Comparison of ENCODE assay signal across 37 cellular contexts in genomic region chr3:123046262-123046873, GRCh38. TPM values are rescaled to one million over a fixed set of nuclear protein-coding genes. Genes with fewer than 3 reads are reported as not detected.
DNase-seq lines count a peak whose midpoint lies in the region; ATAC-seq, FAIRE-seq and TF ChIP-seq lines count a peak whose summit lies in the region.
"Had no signal": no experiment of that assay in that cellular context is flagged by ENCODE, and none has a peak within 500 bp of the region (broad histone marks: within the 10 kb centered on the region; RNA-seq: fewer than 3 reads in every experiment).

No MANE protein-coding gene starts in this region.

- ATAC-seq in HG03039 (IDR thresholded peaks at IDR 0.05; ENCODE audit: unreplicated experiment) (no peak), HG02885 (IDR thresholded peaks at IDR 0.05; ENCODE audit: poor library complexity, unreplicated experiment) (no peak)
- ATAC-seq: activated CD4-positive, CD25-positive, alpha-beta regulatory T cell treated with anti-CD3 and anti-CD28 coated beads, Interleukin-2, amount 50 U/mL, for 24 hours; activated T-cell treated with anti-CD3 and anti-CD28 coated beads, Interleukin-2, amount 50 U/mL, for 72 hours; esophagus mucosa; heart left ventricle; right cardiac atrium had no signal

- DNase-seq in Daoy (ENCODE audit: low read depth) = peak; percentile 52
- peak; percentile 57 for DNase-seq in LHCN-M2 (ENCODE audit: low read depth)
- DNase-seq in chondrocyte (ENCODE audit: low spot score) = no peak
- DNase-seq in urothelium cell line (ENCODE audit: low spot score) = peak; percentile 51
- DNase-seq in HFFc6 = no peak
- DNase-seq: activated CD4-positive, alpha-beta T cell treated with anti-CD3 and anti-CD28 coated beads, Interleukin-2, amount 50 U/mL, for 48 hours; activated naive CD4-positive, alpha-beta T cell treated with Interleukin-2 at 50 U/mL for 16 hours; activated T-cell treated with anti-CD3 and anti-CD28 coated beads, Interleukin-2, amount 50 U/mL, for 72 hours; Calu3; CD4-positive, CD25-positive, alpha-beta regulatory T cell; DMS79 treated with DMSO at 0.1 percent for 48 hours; foreskin melanocyte; H9; heart left ventricle; KBM-7; MM.1S; NCI-H1105 treated with DMSO at 0.1 percent for 48 hours; NCI-H1930; NCI-H2171 treated with DMSO at 0.1 percent for 48 hours; NCI-H510A treated with DMSO at 0.1 percent for 48 hours; posterior cingulate gyrus; right cardiac atrium; stimulated activated CD4-positive, alpha-beta T cell treated with anti-CD3 and anti-CD28 coated beads, Interleukin-4, amount 100 ng/mL, for 24 hours; T-helper 1 cell; tibial artery had no signal

- H3K4me3 Mint-ChIP-seq in chondrocyte (ENCODE audit: unreplicated experiment) = no peak overlapping the region
- no peak overlapping the region for H3K4me3 Mint-ChIP-seq in HFFc6
- H3K4me3 Mint-ChIP-seq: activated T-cell treated with anti-CD3 and anti-CD28 coated beads, Interleukin-2, amount 50 U/mL, for 72 hours; CD4-positive, CD25-positive, alpha-beta regulatory T cell; central memory CD8-positive, alpha-beta T cell; dendritic cell treated with granulocyte-macrophage colony-stimulating factor and Interleukin-4, amounts not matched to agents 40 ng/mL and 50 ng/mL, for 4 days; H9; neural progenitor cell had no signal

- H3K27ac Mint-ChIP-seq in chondrocyte (ENCODE audit: unreplicated experiment) = peak overlapping the region; percentile 94
- H3K27ac Mint-ChIP-seq in HFFc6 = no peak overlapping the region
- H3K27ac Mint-ChIP-seq: activated T-cell treated with anti-CD3 and anti-CD28 coated beads, Interleukin-2, amount 50 U/mL, for 72 hours; CD4-positive, CD25-positive, alpha-beta regulatory T cell; dendritic cell treated with granulocyte-macrophage colony-stimulating factor and Interleukin-4, amounts not matched to agents 40 ng/mL and 50 ng/mL, for 4 days; H9; neural progenitor cell had no signal

- H3K27me3 Mint-ChIP-seq in chondrocyte (ENCODE audit: low read depth) (no peaks in the 10 kb centered on the region), HFFc6 (ENCODE audit: insufficient read depth) (peaks cover 42% of the 10 kb centered on the region)

- H3K36me3 Mint-ChIP-seq in chondrocyte (ENCODE audit: low read depth) = no peaks in the 10 kb centered on the region
- no peaks in the 10 kb centered on the region for H3K36me3 Mint-ChIP-seq in HFFc6 (ENCODE audit: low read depth)
- H3K36me3 Mint-ChIP-seq: CD4-positive, CD25-positive, alpha-beta regulatory T cell; neural progenitor cell had no signal

- H3K9me3 Mint-ChIP-seq in chondrocyte (ENCODE audit: low read depth) = no peaks in the 10 kb centered on the region
- H3K9me3 Mint-ChIP-seq in HFFc6 = no peaks in the 10 kb centered on the region
- H3K9me3 Mint-ChIP-seq: activated T-cell treated with anti-CD3 and anti-CD28 coated beads, Interleukin-2, amount 50 U/mL, for 72 hours; CD4-positive, CD25-positive, alpha-beta regulatory T cell; central memory CD8-positive, alpha-beta T cell; dendritic cell treated with granulocyte-macrophage colony-stimulating factor and Interleukin-4, amounts not matched to agents 40 ng/mL and 50 ng/mL, for 4 days; H9; neural progenitor cell had no signal

- TF ChIP-seq CTCF in chondrocyte (IDR thresholded peaks at IDR 0.05) (no peak), HFFc6 (IDR thresholded peaks at IDR 0.05) (no peak)

- FAIRE-seq in urothelium cell line (lab: Jason Lieb, UNC) = peak; percentile 44
- FAIRE-seq: GM18507, TTC549 had no signal

- H3K4me1 Mint-ChIP-seq in chondrocyte (ENCODE audit: low read depth) (peaks cover 52% of the 10 kb centered on the region), HFFc6 (ENCODE audit: low read depth) (peaks cover 6% of the 10 kb centered on the region; the same call in 1 of the 2 replicates)
- H3K4me1 Mint-ChIP-seq: central memory CD8-positive, alpha-beta T cell had no signal

RNA-seq across cellular contexts. Expression of gene SEMA5B, which starts 18.8 kb away (rescaled TPM):
- not detected in 2 replicates for total RNA-seq in Daoy (2014; rRNA removed; shearing (Covaris generic))
- total RNA-seq in LHCN-M2 (2014; rRNA removed) = 0.06 TPM in 1 of 2 replicates, not detected in the other
- not detected for polyA plus RNA-seq in LHCN-M2 (2012)
- 3.1 to 68.8 TPM (median 68.4 TPM) in 3 replicates for total RNA-seq in chondrocyte
- total RNA-seq in HFFc6 (2021; fragmentation: NEBNext Ultra II Directional; extraction: Animal tissue kit (Norgen Biotek cat#: 25700)) = not detected
- total RNA-seq: activated T-cell treated with anti-CD3 and anti-CD28 coated beads, Interleukin-2, amount 50 U/mL, for 72 hours; Calu3; CD4-positive, CD25-positive, alpha-beta regulatory T cell; esophagus mucosa; HT-29; kidney epithelial cell; SK-MEL-5 had no signal

RNA-seq across cellular contexts. Expression of gene PDIA5, which starts 20.5 kb away (rescaled TPM):
- 17.6 and 21.6 TPM in 2 replicates for total RNA-seq in Daoy (2014; rRNA removed; shearing (Covaris generic))
- 18.5 and 18.8 TPM in 2 replicates for total RNA-seq in LHCN-M2 (2014; rRNA removed)
- 14.8 TPM for polyA plus RNA-seq in LHCN-M2 (2012)
- total RNA-seq in chondrocyte = 82.7 to 129 TPM (median 128 TPM) in 3 replicates
- total RNA-seq in HFFc6 (2021; fragmentation: NEBNext Ultra II Directional; extraction: Animal tissue kit (Norgen Biotek cat#: 25700)) = 10 to 100 TPM; 30.7 to 49.0 (median 38.1) TPM

Comparison
In these comparisons a context has a peak if more than half of its experiments do, and no peak if none do; other contexts are left out.
1. DNase-seq: peak in Daoy (single experiment), LHCN-M2 (single experiment) and urothelium cell line (single experiment); none in chondrocyte (single experiment) and HFFc6 (single experiment).